ENCODE assay signal across 8 cellular contexts in genomic region chr7:150060259-150061221, GRCh38.
A peak's percentile ranks its signal among the peaks of the same experiment; 100 is the strongest.
DNase-seq lines count a peak whose midpoint lies in the region; ATAC-seq and TF ChIP-seq lines count a peak whose summit lies in the region.
"Not testable (repeated sequence)": the region's sequence is repeated elsewhere in the genome, so short reads cannot be mapped to it uniquely, and the experiment has no call there.

No MANE protein-coding gene starts in this region.

- TF ChIP-seq CTCF in AG04450 (IDR thresholded peaks at IDR 0.05; ENCODE audit: low read depth, low read length) (peak; percentile 15; the same call in 1 of the 2 replicates), NB4 (IDR thresholded peaks at IDR 0.05; ENCODE audit: low read depth, low read length) (peak; percentile 10)
- not testable (repeated sequence) for TF ChIP-seq CTCF in mesothelial cell of epicardium (IDR thresholded peaks at IDR 0.05; ENCODE audit: unreplicated experiment)

- ATAC-seq in GM19023 (IDR thresholded peaks at IDR 0.05; ENCODE audit: unreplicated experiment) (peak; percentile 92), HG02798 (IDR thresholded peaks at IDR 0.05; ENCODE audit: poor library complexity, unreplicated experiment) (peak; percentile 92)

- H3K36me3 ChIP-seq in effector memory CD4-positive, alpha-beta T cell (ENCODE audit: control insufficient read depth, insufficient read depth, low read length): not testable (repeated sequence)

- not testable (repeated sequence) for H3K4me1 ChIP-seq in effector memory CD4-positive, alpha-beta T cell (ENCODE audit: control insufficient read depth, insufficient read depth, low read length, poor library complexity, severe bottlenecking)

- H3K9me3 ChIP-seq in AG04450 (ENCODE audit: control insufficient read depth, insufficient read depth, low read length); effector memory CD4-positive, alpha-beta T cell (ENCODE audit: control insufficient read depth, low read length): not testable (repeated sequence)

- not testable (repeated sequence) for H3K27ac ChIP-seq in AG04450 (ENCODE audit: low read depth, low read length); effector memory CD4-positive, alpha-beta T cell (ENCODE audit: insufficient read depth, low read length, poor library complexity, severe bottlenecking)

- H3K4me1 Mint-ChIP-seq in mesothelial cell of epicardium: not testable (repeated sequence)

- not testable (repeated sequence) for H3K27me3 ChIP-seq in AG04450 (ENCODE audit: control insufficient read depth, insufficient read depth, low read length); effector memory CD4-positive, alpha-beta T cell (replicated peaks; ENCODE audit: control insufficient read depth, insufficient read depth, low read length, poor library complexity, severe bottlenecking)

- H3K4me3 ChIP-seq in AG04450 (ENCODE audit: low read depth, low read length); NB4 (ENCODE audit: low read depth, low read length); effector memory CD4-positive, alpha-beta T cell (ENCODE audit: insufficient read depth, low read depth, low read length, poor library complexity, severe bottlenecking): not testable (repeated sequence)

- not testable (repeated sequence) for H3K27ac Mint-ChIP-seq in mesothelial cell of epicardium

- peaks cover 37% of the 10 kb centered on the region for H3K27me3 Mint-ChIP-seq in mesothelial cell of epicardium (ENCODE audit: low read depth)

- not testable (repeated sequence) for H3K9me3 Mint-ChIP-seq in mesothelial cell of epicardium

- not testable (repeated sequence) for DNase-seq in AG04450 (ENCODE audit: low read depth, low spot score); NB4 (ENCODE audit: low read depth)
- DNase-seq in activated CD8-positive, alpha-beta memory T cell treated with anti-CD3 and anti-CD28 coated beads, Interleukin-2, amount 50 U/mL, for 24 hours (ENCODE audit: extremely low read depth): peak; percentile 65
- DNase-seq in effector memory CD4-positive, alpha-beta T cell: peak; percentile 44 to 63 (median 53)
- peak; percentile 35 to 82 for DNase-seq in mesothelial cell of epicardium (ENCODE audit: low spot score in 2 of 2, unreplicated experiment in 2 of 2)
- peak; percentile 76 to 89 (median 83) for DNase-seq in stimulated activated CD4-positive, alpha-beta T cell treated with anti-CD3 and anti-CD28 coated beads, TNF-alpha, amount 100 ng/mL, for 24 hours (ENCODE audit: low read depth in 3 of 3)

- CTCF ChIA-PET in AG04450 (lab: Charles Lee): not testable (repeated sequence)

- H3K4me3 Mint-ChIP-seq in mesothelial cell of epicardium: not testable (repeated sequence)

- POLR2A ChIA-PET in AG04450 (lab: Yijun Ruan, JAX): not testable (repeated sequence)

- not testable (repeated sequence) for H3K36me3 Mint-ChIP-seq in mesothelial cell of epicardium

- TF ChIP-seq POLR2A in NB4 (IDR thresholded peaks at IDR 0.05; ENCODE audit: extremely low read depth, insufficient read length): not testable (repeated sequence)
